In the genomic region with DNA sequence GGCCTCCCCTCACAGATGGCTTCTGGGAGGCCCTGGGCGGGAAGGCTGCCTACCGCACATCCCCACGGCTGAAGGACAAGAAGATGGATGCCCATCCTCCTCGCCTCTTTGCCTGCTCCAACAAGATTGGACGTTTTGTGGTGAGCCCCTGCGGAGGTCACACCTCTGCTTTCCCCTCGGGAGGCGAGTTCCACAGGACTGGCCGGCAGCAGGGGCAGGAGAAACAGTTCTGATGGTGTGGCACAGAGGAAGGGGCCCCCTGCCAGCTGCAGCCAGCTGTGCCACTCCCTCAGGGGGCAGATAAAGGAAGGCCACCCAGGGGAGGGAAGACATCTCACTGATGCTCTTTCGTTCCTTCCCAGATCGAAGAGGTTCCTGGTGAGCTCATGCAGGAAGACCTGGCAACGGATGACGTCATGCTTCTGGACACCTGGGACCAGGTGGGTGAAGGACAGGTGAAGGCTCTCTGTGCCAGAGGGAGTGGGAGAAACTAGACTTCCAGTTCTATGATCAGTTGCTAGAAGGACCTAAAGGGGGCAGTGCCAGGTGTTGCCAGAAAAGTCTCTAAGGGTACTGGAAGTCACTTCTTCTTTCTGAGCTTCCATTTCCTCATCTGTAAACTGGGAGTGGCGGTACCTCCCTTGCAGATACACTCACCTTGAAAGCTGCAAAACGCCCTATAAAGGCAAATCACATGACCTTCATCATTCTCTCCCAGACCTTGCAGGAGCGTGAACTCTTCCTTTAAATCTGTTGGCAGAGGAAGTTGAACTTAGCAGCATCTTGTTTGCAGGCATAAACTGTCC, we compare ENCODE assay signal across 13 cellular contexts. TPM values are rescaled to one million over a fixed set of nuclear protein-coding genes. Genes with fewer than 3 reads are reported as not detected.
DNase-seq lines count a peak whose midpoint lies in the region; ATAC-seq and TF ChIP-seq lines count a peak whose summit lies in the region.
"Had no signal": no experiment of that assay in that cellular context is flagged by ENCODE, and none has a peak within 500 bp of the region (broad histone marks: within the 10 kb centered on the region; RNA-seq: fewer than 3 reads in every experiment).

No MANE protein-coding gene starts in this region.

- peaks cover 0 to 67% of the 10 kb centered on the region in 2 experiments; a peak in 1 of 3 replicates for H3K36me3 ChIP-seq in HEK293 (ENCODE audit: control insufficient read depth in 2 of 2, insufficient read depth in 1 of 2, low read length in 2 of 2)
- H3K36me3 ChIP-seq in OCI-LY1 (ENCODE audit: insufficient read depth, low read length), result no peaks in the 10 kb centered on the region
- peaks cover 21 to 99% (median 89%) of the 10 kb centered on the region in 5 donors for H3K36me3 ChIP-seq in subcutaneous abdominal adipose tissue (ENCODE audit: control insufficient read depth in 5 of 5, insufficient read depth in 5 of 5, low read length in 5 of 5)
- H3K36me3 ChIP-seq in neural progenitor cell, result no peaks in the 10 kb centered on the region

- H3K9me2 ChIP-seq in OCI-LY1 (ENCODE audit: low read depth, low read length), result no peaks in the 10 kb centered on the region

- no peak for TF ChIP-seq CTCF in HEK293 (tag by site-specific recombination; IDR thresholded peaks at IDR 0.05)
- peak; percentile 19; the same call in 1 of the 2 replicates for TF ChIP-seq CTCF in OCI-LY1 (IDR thresholded peaks at IDR 0.05; ENCODE audit: low read length)
- TF ChIP-seq CTCF in neural progenitor cell (IDR thresholded peaks at IDR 0.05), result no peak

- CTCF ChIA-PET in HEK293 (lab: Yijun Ruan, JAX), result interaction anchor here (0.6 to 2.9 kb wide), 5 partner anchors 9 to 576 kb away, joined by 3 to 9 read pairs (median 3); no protein-coding TSS in a partner anchor

- POLR2A ChIA-PET in HEK293 (lab: Yijun Ruan, JAX), result no interaction called here

- H3K4me1 Mint-ChIP-seq in neural progenitor cell, result peaks cover 13% of the 10 kb centered on the region

- no peaks in the 10 kb centered on the region for H3K9me3 ChIP-seq in HEK293 (ENCODE audit: control insufficient read depth, insufficient read depth, low read depth, low read length)
- no peaks in the 10 kb centered on the region for H3K9me3 ChIP-seq in OCI-LY1 (ENCODE audit: low read length)
- no peaks in the 10 kb centered on the region for H3K9me3 ChIP-seq in subcutaneous abdominal adipose tissue (ENCODE audit: control insufficient read depth in 5 of 5, low read length in 5 of 5)
- no peaks in the 10 kb centered on the region for H3K9me3 ChIP-seq in neural progenitor cell (ENCODE audit: low read depth)

- H4K20me1 ChIP-seq in OCI-LY1 (ENCODE audit: insufficient read depth, low read length), result no peaks in the 10 kb centered on the region
- no peaks in the 10 kb centered on the region for H4K20me1 ChIP-seq in neural progenitor cell (ENCODE audit: low read depth)

- H2AFZ ChIP-seq in OCI-LY1 (ENCODE audit: low read length), result no peak overlapping the region
- no peak overlapping the region for H2AFZ ChIP-seq in neural progenitor cell (replicated peaks)

- H3K4me2 ChIP-seq in OCI-LY1 (ENCODE audit: low read length), result no peak overlapping the region
- no peak overlapping the region for H3K4me2 ChIP-seq in neural progenitor cell

- H3K4me3 ChIP-seq in HEK293 (ENCODE audit: low read depth, low read length) (no peak overlapping the region), OCI-LY1 (ENCODE audit: low read depth, low read length, poor library complexity, severe bottlenecking) (no peak overlapping the region), subcutaneous abdominal adipose tissue (ENCODE audit: low read depth in 1 of 5, low read length in 5 of 5) (no peak overlapping the region), neural progenitor cell (no peak overlapping the region)

- peak; percentile 20 for DNase-seq in germinal center (ENCODE audit: low spot score)
- no peak for DNase-seq in COR-L47 (lab: John Stamatoyannopoulos, UW)
- no peak for DNase-seq in neural progenitor cell (ENCODE audit: low spot score)
- DNase-seq: activated CD4-positive, alpha-beta T cell treated with anti-CD3 and anti-CD28 coated beads for 48 hours; activated T-cell treated with anti-CD3 and anti-CD28 coated beads, Interleukin-2, amount 50 U/mL, for 48 hours; amniotic stem cell; NCI-H1930; NCI-H748 treated with DMSO at 0.1 percent for 48 hours had no signal

- no peaks in the 10 kb centered on the region for H3K9me3 Mint-ChIP-seq in neural progenitor cell

- H3K27me3 ChIP-seq in OCI-LY1 (ENCODE audit: insufficient read depth, low read length), result no peaks in the 10 kb centered on the region
- no peaks in the 10 kb centered on the region for H3K27me3 ChIP-seq in subcutaneous abdominal adipose tissue (ENCODE audit: control insufficient read depth in 5 of 5, insufficient read depth in 4 of 5, low read length in 5 of 5)
- H3K27me3 ChIP-seq in neural progenitor cell, result no peaks in the 10 kb centered on the region

- peaks cover 6% of the 10 kb centered on the region for H3K27me3 Mint-ChIP-seq in neural progenitor cell (ENCODE audit: insufficient read depth, low read depth)

- H3K4me3 Mint-ChIP-seq in neural progenitor cell, result no peak overlapping the region

- no peaks in the 10 kb centered on the region for H3F3A ChIP-seq in OCI-LY1 (ENCODE audit: insufficient read depth, low read length)
- H3F3A ChIP-seq in neural progenitor cell (ENCODE audit: low read depth), result no peaks in the 10 kb centered on the region

- H3K27ac ChIP-seq in HEK293 (ENCODE audit: extremely low read depth, low read depth, low read length) (no peak overlapping the region), OCI-LY1 (ENCODE audit: low read depth, low read length, poor library complexity, severe bottlenecking) (no peak overlapping the region), subcutaneous abdominal adipose tissue (ENCODE audit: low read depth, low read length) (peak overlapping the region; percentile 92), neural progenitor cell (no peak overlapping the region)
- H3K27ac ChIP-seq: C4-2B had no signal

- no peak for ATAC-seq in GM21528 (IDR thresholded peaks at IDR 0.05; ENCODE audit: low FRiP score, unreplicated experiment)

- no peaks in the 10 kb centered on the region for H3K4me1 ChIP-seq in HEK293 (ENCODE audit: control insufficient read depth, insufficient read depth, low read length)
- H3K4me1 ChIP-seq in OCI-LY1 (ENCODE audit: insufficient read depth, low read length, severe bottlenecking), result no peaks in the 10 kb centered on the region
- H3K4me1 ChIP-seq in subcutaneous abdominal adipose tissue (ENCODE audit: control insufficient read depth in 5 of 5, insufficient read depth in 5 of 5, low read length in 5 of 5), result peaks cover 22 to 76% (median 53%) of the 10 kb centered on the region in 5 donors
- no peaks in the 10 kb centered on the region for H3K4me1 ChIP-seq in neural progenitor cell

- H3K27ac Mint-ChIP-seq in neural progenitor cell, result no peak overlapping the region

- H3K9ac ChIP-seq in OCI-LY1 (ENCODE audit: low read length) (no peak overlapping the region), subcutaneous abdominal adipose tissue (ENCODE audit: low read length in 5 of 5) (no peak overlapping the region), neural progenitor cell (no peak overlapping the region)

- peaks cover 17% of the 10 kb centered on the region for H3K36me3 Mint-ChIP-seq in neural progenitor cell

- H3K79me2 ChIP-seq in OCI-LY1 (ENCODE audit: insufficient read depth, low read length) (no peaks in the 10 kb centered on the region), neural progenitor cell (ENCODE audit: low read depth) (no peaks in the 10 kb centered on the region)

TF ChIP-seq in HEK293, 187 proteins besides CTCF, POLR2A, EP300 and RAD21:
- no peak for TF ChIP-seq ZNF223 (tag by site-specific recombination; IDR thresholded peaks at IDR 0.05)
- peak; percentile 75 for TF ChIP-seq ZIC2 (tag by site-specific recombination; IDR thresholded peaks at IDR 0.05)

RNA-seq across cellular contexts. Expression of gene STOM, which starts 41.0 kb away (rescaled TPM):
- 61.5 and 99.4 TPM in 2 replicates for total RNA-seq in neural progenitor cell (ENCODE audit: low replicate concordance)
